In genomic region chr6:83758533-83758932, GRCh38 we compare ENCODE assay signal across 20 cellular contexts. TPM values are rescaled to one million over a fixed set of nuclear protein-coding genes. Genes with fewer than 3 reads are reported as not detected.
DNase-seq lines count a peak whose midpoint lies in the region; ATAC-seq and TF ChIP-seq lines count a peak whose summit lies in the region.
"Had no signal": no experiment of that assay in that cellular context is flagged by ENCODE, and none has a peak within 500 bp of the region (broad histone marks: within the 10 kb centered on the region; RNA-seq: fewer than 3 reads in every experiment).

No MANE protein-coding gene starts in this region.

- intact Hi-C loops in left ventricle myocardium superior (cut with micrococcal nuclease): no loop called here
- intact Hi-C loops in left cardiac atrium (cut with DNase I): no loop called here
- intact Hi-C loops in activated CD8-positive, alpha-beta T cell treated with anti-CD3 and anti-CD28 coated beads for 36 hours (cut with micrococcal nuclease): no loop called here

- POLR2A ChIA-PET in activated CD8-positive, alpha-beta T cell treated with anti-CD3 and anti-CD28 coated beads for 36 hours (lab: Charles Lee): no interaction called here

- CTCF ChIA-PET in activated CD8-positive, alpha-beta T cell treated with anti-CD3 and anti-CD28 coated beads for 36 hours (lab: Charles Lee): no interaction called here

- ATAC-seq in left ventricle myocardium superior: peak; percentile 63
- no peak for ATAC-seq in left cardiac atrium
- ATAC-seq in activated CD8-positive, alpha-beta T cell treated with anti-CD3 and anti-CD28 coated beads for 36 hours: no peak
- ATAC-seq in HG03097 (IDR thresholded peaks at IDR 0.05; ENCODE audit: low FRiP score, unreplicated experiment): no peak
- no peak for ATAC-seq in activated naive CD8-positive, alpha-beta T cell treated with anti-CD3 and anti-CD28 coated beads, Interleukin-2, amount 50 U/mL, for 24 hours
- ATAC-seq in GM21723 (IDR thresholded peaks at IDR 0.05; ENCODE audit: unreplicated experiment): no peak

- no peak overlapping the region for H3K4me3 Mint-ChIP-seq in activated CD8-positive, alpha-beta T cell treated with anti-CD3 and anti-CD28 coated beads for 36 hours
- no peak overlapping the region for H3K4me3 Mint-ChIP-seq in activated naive CD8-positive, alpha-beta T cell treated with anti-CD3 and anti-CD28 coated beads, Interleukin-2, amount 50 U/mL, for 24 hours
- H3K4me3 Mint-ChIP-seq: B cell, IgD-negative memory B cell had no signal

- H3K27ac Mint-ChIP-seq in activated CD8-positive, alpha-beta T cell treated with anti-CD3 and anti-CD28 coated beads for 36 hours: no peak overlapping the region
- no peak overlapping the region for H3K27ac Mint-ChIP-seq in activated naive CD8-positive, alpha-beta T cell treated with anti-CD3 and anti-CD28 coated beads, Interleukin-2, amount 50 U/mL, for 24 hours
- H3K27ac Mint-ChIP-seq: B cell, IgD-negative memory B cell had no signal

- no peaks in the 10 kb centered on the region for H3K27me3 Mint-ChIP-seq in activated CD8-positive, alpha-beta T cell treated with anti-CD3 and anti-CD28 coated beads for 36 hours
- H3K27me3 Mint-ChIP-seq in activated naive CD8-positive, alpha-beta T cell treated with anti-CD3 and anti-CD28 coated beads, Interleukin-2, amount 50 U/mL, for 24 hours: no peaks in the 10 kb centered on the region
- H3K27me3 Mint-ChIP-seq: B cell had no signal

- H3K4me1 Mint-ChIP-seq in activated CD8-positive, alpha-beta T cell treated with anti-CD3 and anti-CD28 coated beads for 36 hours (ENCODE audit: low read depth): no peaks in the 10 kb centered on the region
- no peaks in the 10 kb centered on the region for H3K4me1 Mint-ChIP-seq in activated naive CD8-positive, alpha-beta T cell treated with anti-CD3 and anti-CD28 coated beads, Interleukin-2, amount 50 U/mL, for 24 hours
- H3K4me1 Mint-ChIP-seq: B cell, IgD-negative memory B cell had no signal

- TF ChIP-seq CTCF in activated CD8-positive, alpha-beta T cell treated with anti-CD3 and anti-CD28 coated beads for 36 hours (IDR thresholded peaks at IDR 0.05): no peak

- no peak for DNase-seq in left ventricle myocardium superior
- DNase-seq in left cardiac atrium: no peak
- peak; percentile 49 for DNase-seq in NCI-H1105 treated with DMSO at 0.1 percent for 48 hours (lab: John Stamatoyannopoulos, UW)
- DNase-seq in NCI-H446 treated with DMSO at 0.1 percent for 48 hours (lab: John Stamatoyannopoulos, UW): peak; percentile 98
- no peak for DNase-seq in activated CD8-positive, alpha-beta T cell treated with anti-CD3 and anti-CD28 coated beads for 36 hours
- DNase-seq in activated naive CD8-positive, alpha-beta T cell treated with anti-CD3 and anti-CD28 coated beads, Interleukin-2, amount 50 U/mL, for 24 hours: no peak
- DNase-seq: Caco-2, Karpas-422, NCI-H1048, NCI-H187, NCI-H774, PC-9, SW 1271, T-helper 2 cell had no signal

- H3K9me3 Mint-ChIP-seq in activated CD8-positive, alpha-beta T cell treated with anti-CD3 and anti-CD28 coated beads for 36 hours: peaks cover 15% of the 10 kb centered on the region
- peaks cover 36% of the 10 kb centered on the region for H3K9me3 Mint-ChIP-seq in activated naive CD8-positive, alpha-beta T cell treated with anti-CD3 and anti-CD28 coated beads, Interleukin-2, amount 50 U/mL, for 24 hours

- no peaks in the 10 kb centered on the region for H3K36me3 Mint-ChIP-seq in activated CD8-positive, alpha-beta T cell treated with anti-CD3 and anti-CD28 coated beads for 36 hours (ENCODE audit: low read depth)
- H3K36me3 Mint-ChIP-seq in activated naive CD8-positive, alpha-beta T cell treated with anti-CD3 and anti-CD28 coated beads, Interleukin-2, amount 50 U/mL, for 24 hours (ENCODE audit: low read depth): no peaks in the 10 kb centered on the region
- H3K36me3 Mint-ChIP-seq: IgD-negative memory B cell had no signal

RNA-seq across cellular contexts. Expression of gene SNAP91, which starts 49.6 kb away (rescaled TPM):
- total RNA-seq in left ventricle myocardium superior: 1.3 TPM
- under 1 TPM in 1 of 2 donors, not detected in 1; 0.52 TPM for total RNA-seq in left cardiac atrium
- not detected for total RNA-seq in activated CD8-positive, alpha-beta T cell treated with anti-CD3 and anti-CD28 coated beads for 36 hours
- total RNA-seq: A172, B cell, Caco-2, MCF 10A, PC-9 had no signal

Comparison
In these comparisons a context has a peak if more than half of its experiments do, and no peak if none do; other contexts are left out.
1. DNase-seq: peak in NCI-H1105 treated with DMSO at 0.1 percent for 48 hours (single experiment) and NCI-H446 treated with DMSO at 0.1 percent for 48 hours (single experiment); none in left ventricle myocardium superior (single experiment), left cardiac atrium (single experiment), activated CD8-positive, alpha-beta T cell treated with anti-CD3 and anti-CD28 coated beads for 36 hours (single experiment) and activated naive CD8-positive, alpha-beta T cell treated with anti-CD3 and anti-CD28 coated beads, Interleukin-2, amount 50 U/mL, for 24 hours (single experiment).